Comparison of ENCODE assay signal across 16 cellular contexts in the genomic region with DNA sequence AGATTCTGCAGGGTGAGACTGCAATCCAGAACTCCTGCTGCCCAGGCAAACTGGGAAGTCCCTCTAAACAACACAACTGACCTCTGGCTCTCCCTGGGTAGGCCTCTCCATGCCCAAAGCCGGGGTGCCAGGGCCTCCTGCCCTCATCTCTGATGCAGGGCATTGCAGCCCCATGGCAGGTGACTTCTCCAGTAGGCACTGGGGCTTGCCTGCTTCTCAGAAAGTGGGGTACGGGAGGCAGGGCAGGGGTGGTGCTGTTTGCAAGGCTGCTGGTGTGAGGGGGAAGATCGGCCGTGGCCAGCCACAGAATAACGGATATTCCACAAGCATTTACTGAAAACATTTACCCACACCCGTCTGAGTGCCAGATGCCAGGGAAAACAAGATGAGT. TPM values are rescaled to one million over a fixed set of nuclear protein-coding genes. Genes with fewer than 3 reads are reported as not detected.
A peak's percentile ranks its signal among the peaks of the same experiment; 100 is the strongest.
DNase-seq lines count a peak whose midpoint lies in the region; ATAC-seq, FAIRE-seq and TF ChIP-seq lines count a peak whose summit lies in the region.
"Had no signal": no experiment of that assay in that cellular context is flagged by ENCODE, and none has a peak within 500 bp of the region (broad histone marks: within the 10 kb centered on the region; RNA-seq: fewer than 3 reads in every experiment).

No MANE protein-coding gene starts in this region.

- H3K27ac ChIP-seq in BLaER1 treated with 17β-estradiol and CSF1 and Interleukin-3, amounts not matched to agents 10 nM and 100 nM, result peak overlapping the region in 4 of 11 experiments; percentile 46 to 56 (median 54); a peak in 4 of 22 replicates
- peak overlapping the region; percentile 72 to 88 (median 78) for H3K27ac ChIP-seq in body of pancreas
- peak overlapping the region; percentile 91 for H3K27ac ChIP-seq in HepG2 (ENCODE audit: extremely low read length, insufficient read depth, low read length)
- peak overlapping the region; percentile 98 for H3K27ac ChIP-seq in psoas muscle
- H3K27ac ChIP-seq: VCaP had no signal

- peak overlapping the region; percentile 77 to 100 (median 84) for H3K4me2 ChIP-seq in BLaER1 treated with 17β-estradiol and CSF1 and Interleukin-3, amounts not matched to agents 10 nM and 100 nM
- H3K4me2 ChIP-seq in HepG2 (ENCODE audit: low read depth, low read length), result peak overlapping the region; percentile 90

- H2AFZ ChIP-seq in HepG2 (ENCODE audit: low read length), result no peak overlapping the region

- DNase-seq in body of pancreas (no peak), HepG2 (ENCODE audit: low spot score) (no peak), psoas muscle (no peak), iPS-NIHi7 (ENCODE audit: extremely low spot score) (no peak), GM13977 (ENCODE audit: low spot score) (no peak), cerebellar cortex (ENCODE audit: low spot score) (no peak)
- DNase-seq: amniotic stem cell; NCI-H187 treated with DMSO at 0.1 percent for 48 hours; NCI-H524; stimulated activated CD4-positive, alpha-beta T cell treated with anti-CD3 and anti-CD28 coated beads, Interleukin-15, amount 100 ng/mL, for 24 hours; SW 1271 had no signal

- peak overlapping the region in 4 of 11 experiments; percentile 1 to 33 (median 26); a peak in 3 of 22 replicates for H3K9ac ChIP-seq in BLaER1 treated with 17β-estradiol and CSF1 and Interleukin-3, amounts not matched to agents 10 nM and 100 nM
- H3K9ac ChIP-seq in HepG2 (ENCODE audit: insufficient read depth, low read depth, low read length), result peak overlapping the region; percentile 74

- peaks cover 23% of the 10 kb centered on the region for H3K79me2 ChIP-seq in HepG2 (ENCODE audit: insufficient read depth, low read length)

- in situ Hi-C loops in HepG2 (cut with HindIII; ENCODE audit: extremely low pct_ligation_motif_present, low pct_unique_long_range_greater_than_20kb), result loop anchor here (25.0 kb wide), 2 partner anchors 640 to 1140 kb away; no protein-coding TSS in a partner anchor
- in situ Hi-C loops in GM13977 (cut with MboI; ENCODE audit: low pct_unique_long_range_greater_than_20kb, low sequenced_read_pairs, unreplicated experiment), result no loop called here

- POLR2A ChIA-PET in HepG2 (lab: Yijun Ruan, JAX), result interaction anchor here (0.8 to 5.6 kb wide), 7 partner anchors 9 to 405 kb away, joined by 3 to 159 read pairs (median 16); no protein-coding TSS in a partner anchor

- TF ChIP-seq POLR2A in body of pancreas (IDR thresholded peaks at IDR 0.05), result no peak
- TF ChIP-seq POLR2A in HepG2 (IDR thresholded peaks at IDR 0.05; ENCODE audit: insufficient read depth in 1 of 2, low read depth in 2 of 2, low read length in 2 of 2), result no peak; a peak in 1 of 4 replicates

- peaks cover 47 to 67% (median 58%) of the 10 kb centered on the region in 10 experiments for H3K4me1 ChIP-seq in BLaER1 treated with 17β-estradiol and CSF1 and Interleukin-3, amounts not matched to agents 10 nM and 100 nM
- peaks cover 46% of the 10 kb centered on the region for H3K4me1 ChIP-seq in body of pancreas
- peaks cover 51% of the 10 kb centered on the region for H3K4me1 ChIP-seq in HepG2 (ENCODE audit: insufficient read depth, low read length)
- H3K4me1 ChIP-seq in psoas muscle, result peaks cover 51% of the 10 kb centered on the region

- no TSS peak for BruUV-seq in HepG2 (replicated peaks; lab: Mats Ljungman, UMichigan)

- H3K9me3 ChIP-seq in BLaER1 treated with 17β-estradiol and CSF1 and Interleukin-3, amounts not matched to agents 10 nM and 100 nM (replicated peaks in 1 of 11), result peaks cover 0 to 3% (median 0%) of the 10 kb centered on the region in 11 experiments; a peak in 3 of 22 replicates
- H3K9me3 ChIP-seq in body of pancreas (no peaks in the 10 kb centered on the region), HepG2 (ENCODE audit: low read length) (no peaks in the 10 kb centered on the region), psoas muscle (no peaks in the 10 kb centered on the region)

- CTCF ChIA-PET in HepG2 (lab: Yijun Ruan, JAX; ENCODE audit: low intra/inter-chr PET ratio, low total read pairs), result no interaction called here

- no peaks in the 10 kb centered on the region for H3K36me3 ChIP-seq in BLaER1 treated with 17β-estradiol and CSF1 and Interleukin-3, amounts not matched to agents 10 nM and 100 nM
- H3K36me3 ChIP-seq in body of pancreas (replicated peaks in 1 of 2; ENCODE audit: insufficient read depth in 1 of 2, low read depth in 2 of 2) (no peaks in the 10 kb centered on the region), HepG2 (replicated peaks in 1 of 2; ENCODE audit: control insufficient read depth in 1 of 2, insufficient read depth in 2 of 2, low read length in 2 of 2) (no peaks in the 10 kb centered on the region), psoas muscle (ENCODE audit: insufficient read depth in 1 of 2, low read depth in 1 of 2) (no peaks in the 10 kb centered on the region)

- TF ChIP-seq RAD21 in HepG2 (CRISPR knock-in tag; IDR thresholded peaks at IDR 0.05), result no peak

- whole genome bisulfite sequencing in body of pancreas, 2 donors, result 43 to 66% methylated on average over 3 to 6 of the region's 6 CpGs
- 72% methylated on average over 6 of the region's 6 CpGs for WGBS in HepG2 (ENCODE audit: low lambda C conversion rate)
- WGBS in psoas muscle, 3 donors, result 24 to 39% (median 31%) methylated on average over 6 of the region's 6 CpGs

- no peak for TF ChIP-seq CTCF in body of pancreas (IDR thresholded peaks at IDR 0.05)
- TF ChIP-seq CTCF in HepG2 (CRISPR knock-in tag; IDR thresholded peaks at IDR 0.05), result no peak
- TF ChIP-seq CTCF in psoas muscle (IDR thresholded peaks at IDR 0.05), result no peak
- no peak for TF ChIP-seq CTCF in GM13977 (IDR thresholded peaks at IDR 0.05; ENCODE audit: extremely low read depth, insufficient read depth, missing control alignments)

- intact Hi-C loops in body of pancreas (cut with DNase I) (no loop called here), HepG2 (cut with micrococcal nuclease; ENCODE audit: unreplicated experiment) (loop anchor here (2.0 kb wide), 1 partner anchor 15 kb away; no protein-coding TSS in a partner anchor), psoas muscle (cut with DNase I) (loop anchor here in 1 of 2 donors (5.0 kb wide), 1 partner anchor 35 kb away; no protein-coding TSS in a partner anchor)

- H4K20me1 ChIP-seq in BLaER1 treated with 17β-estradiol and CSF1 and Interleukin-3, amounts not matched to agents 10 nM and 100 nM, result peaks cover 0 to 5% (median 0%) of the 10 kb centered on the region in 11 experiments; a peak in 1 of 22 replicates
- H4K20me1 ChIP-seq in HepG2 (ENCODE audit: insufficient read depth, low read length), result peaks cover 2% of the 10 kb centered on the region; the same call in 1 of the 2 replicates

- no peak for ATAC-seq in body of pancreas
- no peak for ATAC-seq in HepG2
- no peak for ATAC-seq in psoas muscle
- no peak for ATAC-seq in GM21360 (IDR thresholded peaks at IDR 0.05; ENCODE audit: unreplicated experiment)
- ATAC-seq: activated T-helper 17 cell treated with anti-CD3 and anti-CD28 coated beads, Interleukin-2, amount 50 U/mL, for 72 hours had no signal

- peaks cover 12 to 17% (median 14%) of the 10 kb centered on the region in 11 experiments for H3K27me3 ChIP-seq in BLaER1 treated with 17β-estradiol and CSF1 and Interleukin-3, amounts not matched to agents 10 nM and 100 nM
- H3K27me3 ChIP-seq in body of pancreas (no peaks in the 10 kb centered on the region), HepG2 (ENCODE audit: control insufficient read depth in 1 of 2, insufficient read depth in 2 of 2, low read length in 2 of 2) (no peaks in the 10 kb centered on the region; a peak in 1 of 5 replicates), psoas muscle (ENCODE audit: insufficient read depth in 3 of 3, low read length in 2 of 3) (peaks cover 0 to 2% (median 0%) of the 10 kb centered on the region in 3 donors)

- H3K4me3 ChIP-seq in BLaER1 treated with 17β-estradiol and CSF1 and Interleukin-3, amounts not matched to agents 10 nM and 100 nM, result no peak overlapping the region; a peak in 1 of 20 replicates
- H3K4me3 ChIP-seq in body of pancreas (no peak overlapping the region), HepG2 (replicated peaks in 1 of 3; ENCODE audit: insufficient read depth in 1 of 3, low read depth in 2 of 3, low read length in 3 of 3) (peak overlapping the region; percentile 41 to 63 (median 52); a peak in 5 of 6 replicates), psoas muscle (peak overlapping the region; percentile 72)

- no peak for TF ChIP-seq EP300 in HepG2 (IDR thresholded peaks at IDR 0.05; ENCODE audit: low read depth in 2 of 2, low read length in 2 of 2)
- no peak for TF ChIP-seq EP300 in HepG2 (CRISPR knock-in tag; IDR thresholded peaks at IDR 0.05; ENCODE audit: borderline replicate concordance)

- FAIRE-seq in HepG2 (lab: Jason Lieb, UNC), result no peak

RNA-seq across cellular contexts. Expression of a gene that starts 4.1 kb away (rescaled TPM):
- total RNA-seq in body of pancreas (10 to 100 TPM; 68.0 to 71.2 TPM), HepG2 (2016; rRNA removed; fragmentation: Illumina TruSeq; extraction: Trizol) (44.8 and 85.6 TPM in 2 replicates), psoas muscle (100 to 1,000 TPM in 2 of 4 donors, 10 to 100 TPM in 2; 57.0 to 123 (median 97.7) TPM)
- 30.8 and 32.3 TPM in 2 replicates for total RNA-seq in HepG2 (2016; cell fraction: cytosol; rRNA removed; fragmentation: Illumina TruSeq; extraction: Trizol; ENCODE audit: low read depth)
- total RNA-seq in HepG2 (2016; cell fraction: insoluble cytoplasmic fraction; rRNA removed; fragmentation: Illumina TruSeq; extraction: Trizol), result 41.2 and 86.3 TPM in 2 replicates
- 50.5 and 55.5 TPM in 2 replicates for total RNA-seq in HepG2 (2016; cell fraction: membrane; rRNA removed; fragmentation: Illumina TruSeq; extraction: Trizol)
- total RNA-seq in HepG2 (2016; cell fraction: nucleus; rRNA removed; fragmentation: Illumina TruSeq; extraction: Trizol), result 73.7 and 80.6 TPM in 2 replicates
- polyA plus RNA-seq in HepG2 (2011; rRNA removed) (300 and 407 TPM in 2 replicates), psoas muscle (10 to 100 TPM; 42.9 to 47.7 (median 44.8) TPM)
- polyA plus RNA-seq in HepG2 (2011; cell fraction: cytosol; rRNA removed), result 276 and 424 TPM in 2 replicates
- 354 and 357 TPM in 2 replicates for polyA plus RNA-seq in HepG2 (2011; cell fraction: nucleus; rRNA removed)
- 111 and 131 TPM in 2 replicates for polyA plus RNA-seq in HepG2 (2012)
- polyA plus RNA-seq in HepG2 (2016; cell fraction: cytosol; fragmentation: Illumina TruSeq; extraction: Trizol; ENCODE audit: low read depth), result 29.5 and 34.4 TPM in 2 replicates
- 42.9 and 43.8 TPM in 2 replicates for polyA plus RNA-seq in HepG2 (2016; cell fraction: insoluble cytoplasmic fraction; fragmentation: Illumina TruSeq; extraction: Trizol; ENCODE audit: low read depth)
- polyA plus RNA-seq in HepG2 (2016; cell fraction: membrane; fragmentation: Illumina TruSeq; extraction: Trizol; ENCODE audit: low read depth), result 36.0 and 48.1 TPM in 2 replicates
- polyA plus RNA-seq in HepG2 (2016; cell fraction: nucleus; fragmentation: Illumina TruSeq; extraction: Trizol; ENCODE audit: insufficient read depth, low read depth), result 131 and 142 TPM in 2 replicates
- polyA minus RNA-seq in HepG2 (2011; rRNA and poly(A)+ RNA removed; ENCODE audit: low replicate concordance), result 39.8 and 712 TPM in 2 replicates
- polyA minus RNA-seq in HepG2 (2011; cell fraction: cytosol; rRNA and poly(A)+ RNA removed), result 209 and 211 TPM in 2 replicates
- 108 and 116 TPM in 2 replicates for polyA minus RNA-seq in HepG2 (2011; cell fraction: nucleus; rRNA and poly(A)+ RNA removed)

RNA-seq across cellular contexts. Expression of a gene that starts 38.7 kb away (rescaled TPM):
- 1 to 10 TPM; 2.0 to 3.1 TPM for total RNA-seq in body of pancreas
- not detected in 2 replicates for total RNA-seq in HepG2 (2016; rRNA removed; fragmentation: Illumina TruSeq; extraction: Trizol)
- total RNA-seq in HepG2 (2016; cell fraction: cytosol; rRNA removed; fragmentation: Illumina TruSeq; extraction: Trizol; ENCODE audit: low read depth), result not detected in 2 replicates
- total RNA-seq in HepG2 (2016; cell fraction: insoluble cytoplasmic fraction; rRNA removed; fragmentation: Illumina TruSeq; extraction: Trizol), result not detected in 2 replicates
- not detected in 2 replicates for total RNA-seq in HepG2 (2016; cell fraction: membrane; rRNA removed; fragmentation: Illumina TruSeq; extraction: Trizol)
- total RNA-seq in HepG2 (2016; cell fraction: nucleus; rRNA removed; fragmentation: Illumina TruSeq; extraction: Trizol), result not detected in 2 replicates
- polyA plus RNA-seq in HepG2 (2011; rRNA removed), result 0.39 TPM in 1 of 2 replicates, not detected in the other
- polyA plus RNA-seq in HepG2 (2011; cell fraction: cytosol; rRNA removed), result 0.09 and 0.14 TPM in 2 replicates
- polyA plus RNA-seq in HepG2 (2011; cell fraction: nucleus; rRNA removed), result 0.14 and 0.23 TPM in 2 replicates
- 0.11 and 0.19 TPM in 2 replicates for polyA plus RNA-seq in HepG2 (2012)
- not detected in 2 replicates for polyA plus RNA-seq in HepG2 (2016; cell fraction: cytosol; fragmentation: Illumina TruSeq; extraction: Trizol; ENCODE audit: low read depth)
- polyA plus RNA-seq in HepG2 (2016; cell fraction: insoluble cytoplasmic fraction; fragmentation: Illumina TruSeq; extraction: Trizol; ENCODE audit: low read depth), result not detected in 2 replicates
- not detected in 2 replicates for polyA plus RNA-seq in HepG2 (2016; cell fraction: membrane; fragmentation: Illumina TruSeq; extraction: Trizol; ENCODE audit: low read depth)
- polyA plus RNA-seq in HepG2 (2016; cell fraction: nucleus; fragmentation: Illumina TruSeq; extraction: Trizol; ENCODE audit: insufficient read depth, low read depth), result not detected in 2 replicates
- not detected in 2 replicates for polyA minus RNA-seq in HepG2 (2011; rRNA and poly(A)+ RNA removed; ENCODE audit: low replicate concordance)
- not detected in 2 replicates for polyA minus RNA-seq in HepG2 (2011; cell fraction: cytosol; rRNA and poly(A)+ RNA removed)
- not detected in 2 replicates for polyA minus RNA-seq in HepG2 (2011; cell fraction: nucleus; rRNA and poly(A)+ RNA removed)
- 1 to 10 TPM in 2 of 4 donors, under 1 TPM in 2; 0.54 to 2.4 (median 1.2) TPM for total RNA-seq in psoas muscle
- under 1 TPM; 0.29 to 0.69 (median 0.38) TPM for polyA plus RNA-seq in psoas muscle
- total RNA-seq: osteocyte had no signal

Comparison
In these comparisons a context has a peak if more than half of its experiments do, and no peak if none do; other contexts are left out.
1. H3K4me3 ChIP-seq: peak in HepG2 (3 of 3) and psoas muscle (single experiment); none in BLaER1 treated with 17β-estradiol and CSF1 and Interleukin-3, amounts not matched to agents 10 nM and 100 nM (0 of 10) and body of pancreas (0 of 2).